Comparison of ENCODE assay signal across 20 cellular contexts in genomic region chr7:127208351-127208750, GRCh38. TPM values are rescaled to one million over a fixed set of nuclear protein-coding genes. Genes with fewer than 3 reads are reported as not detected.
DNase-seq lines count a peak whose midpoint lies in the region; ATAC-seq and TF ChIP-seq lines count a peak whose summit lies in the region.
"Had no signal": no experiment of that assay in that cellular context is flagged by ENCODE, and none has a peak within 500 bp of the region (broad histone marks: within the 10 kb centered on the region; RNA-seq: fewer than 3 reads in every experiment).

No MANE protein-coding gene starts in this region.

- intact Hi-C loops in thyroid gland (cut with DNase I) = no loop called here

- H3K9ac ChIP-seq in smooth muscle cell (ENCODE audit: low read depth) = no peak overlapping the region

- H3K36me3 ChIP-seq in smooth muscle cell (ENCODE audit: low read depth) = no peaks in the 10 kb centered on the region
- no peaks in the 10 kb centered on the region for H3K36me3 ChIP-seq in thyroid gland
- no peaks in the 10 kb centered on the region for H3K36me3 ChIP-seq in tibial nerve
- H3K36me3 ChIP-seq: HAP-1 had no signal

- TF ChIP-seq POLR2A in thyroid gland (IDR thresholded peaks at IDR 0.05) = no peak
- no peak for TF ChIP-seq POLR2A in tibial nerve (IDR thresholded peaks at IDR 0.05)

- DNase-seq in ACHN = peak; percentile 11
- DNase-seq in DMS79 treated with DMSO at 0.1 percent for 48 hours (lab: John Stamatoyannopoulos, UW) = peak; percentile 90
- DNase-seq in epithelial cell of proximal tubule (ENCODE audit: low read depth) = peak; percentile 13
- DNase-seq in smooth muscle cell (lab: John Stamatoyannopoulos, UW; ENCODE audit: unreplicated experiment) = no peak
- no peak for DNase-seq in left lobe of liver (ENCODE audit: low spot score)
- no peak for DNase-seq in thyroid gland
- no peak for DNase-seq in tibial nerve (ENCODE audit: low spot score in 2 of 2)
- DNase-seq: 8988T; C1 segment of cervical spinal cord; Calu3; CD4-positive, alpha-beta memory T cell; COR-L47; DMS53; EL; GF-D8; GOT3; HFFc6 had no signal

- H3K27me3 ChIP-seq in smooth muscle cell (ENCODE audit: low read depth) = no peaks in the 10 kb centered on the region
- no peaks in the 10 kb centered on the region for H3K27me3 ChIP-seq in thyroid gland
- no peaks in the 10 kb centered on the region for H3K27me3 ChIP-seq in tibial nerve

- peak overlapping the region; percentile 64 for H3K27ac ChIP-seq in smooth muscle cell (ENCODE audit: low read depth)
- no peak overlapping the region for H3K27ac ChIP-seq in thyroid gland
- no peak overlapping the region for H3K27ac ChIP-seq in tibial nerve
- H3K27ac ChIP-seq: A549 had no signal

- no peaks in the 10 kb centered on the region for H3K9me3 ChIP-seq in smooth muscle cell (replicated peaks; ENCODE audit: low read depth)
- H3K9me3 ChIP-seq in thyroid gland = no peaks in the 10 kb centered on the region
- no peaks in the 10 kb centered on the region for H3K9me3 ChIP-seq in tibial nerve
- H3K9me3 ChIP-seq: A549, HAP-1 had no signal

- ATAC-seq in left lobe of liver = no peak
- ATAC-seq: A549 had no signal

- no peaks in the 10 kb centered on the region for H3K79me2 ChIP-seq in smooth muscle cell (ENCODE audit: low read depth)

- no peaks in the 10 kb centered on the region for H4K20me1 ChIP-seq in smooth muscle cell (ENCODE audit: low read depth)

- TF ChIP-seq EP300 in tibial nerve (IDR thresholded peaks at IDR 0.05) = no peak

- no peak for TF ChIP-seq CTCF in epithelial cell of proximal tubule (conservative IDR thresholded peaks at IDR 0.05; ENCODE audit: low read depth, low read length)
- TF ChIP-seq CTCF in smooth muscle cell (IDR thresholded peaks at IDR 0.05; ENCODE audit: borderline replicate concordance, insufficient read depth, poor library complexity, severe bottlenecking) = no peak
- no peak for TF ChIP-seq CTCF in thyroid gland (IDR thresholded peaks at IDR 0.05)
- no peak for TF ChIP-seq CTCF in tibial nerve (IDR thresholded peaks at IDR 0.05)

- in situ Hi-C loops in ACHN (cut with HindIII; ENCODE audit: low pct_ligation_motif_present, low pct_unique_long_range_greater_than_20kb, low sequenced_read_pairs) = no loop called here

- peaks cover 7% of the 10 kb centered on the region for H3K4me1 ChIP-seq in smooth muscle cell (ENCODE audit: low read depth)
- no peaks in the 10 kb centered on the region for H3K4me1 ChIP-seq in thyroid gland
- no peaks in the 10 kb centered on the region for H3K4me1 ChIP-seq in tibial nerve
- H3K4me1 ChIP-seq: A549, HAP-1 had no signal

- H3K4me3 ChIP-seq in epithelial cell of proximal tubule (ENCODE audit: low read depth, low read length) (no peak overlapping the region), smooth muscle cell (no peak overlapping the region), thyroid gland (replicated peaks in 1 of 3) (no peak overlapping the region), tibial nerve (no peak overlapping the region)
- H3K4me3 ChIP-seq: A549, HAP-1 had no signal

- 64% methylated on average over 3 of the region's 3 CpGs for WGBS in smooth muscle cell (ENCODE audit: low lambda C conversion rate)
- 74 to 78% methylated on average over 3 of the region's 3 CpGs for WGBS in thyroid gland, 2 donors
- WGBS in tibial nerve, 2 donors = 74 to 83% methylated on average over 3 of the region's 3 CpGs

- no peaks in the 10 kb centered on the region for H3F3A ChIP-seq in smooth muscle cell (ENCODE audit: low read depth)

- no peak overlapping the region for H2AFZ ChIP-seq in smooth muscle cell (ENCODE audit: low read depth)

- H3K4me2 ChIP-seq in smooth muscle cell = peak overlapping the region; percentile 17
- H3K4me2 ChIP-seq: A549 had no signal

RNA-seq across cellular contexts. Expression of gene GRM8, which starts 44.4 kb away (rescaled TPM):
- not detected in 2 replicates for total RNA-seq in epithelial cell of proximal tubule
- total RNA-seq in smooth muscle cell = 20.5 and 31.3 TPM in 2 replicates
- polyA plus RNA-seq in smooth muscle cell = 8.9 and 9.8 TPM in 2 replicates
- 6.7 TPM for total RNA-seq in left lobe of liver
- 1 to 10 TPM in 3 of 4 donors, under 1 TPM in 1; 0.54 to 9.5 (median 4.8) TPM for total RNA-seq in thyroid gland
- total RNA-seq in tibial nerve = 1 to 10 TPM in 2 of 4 donors, under 1 TPM in 2; 0.59 to 1.5 (median 1.1) TPM
- total RNA-seq: CD4-positive, alpha-beta memory T cell; HFFc6 had no signal
- polyA plus RNA-seq: BJ; CD4-positive, alpha-beta memory T cell had no signal

Comparison
In these comparisons a context has a peak if more than half of its experiments do, and no peak if none do; other contexts are left out.
1. DNase-seq: peak in ACHN (single experiment), DMS79 treated with DMSO at 0.1 percent for 48 hours (single experiment) and epithelial cell of proximal tubule (single experiment); none in smooth muscle cell (single experiment), left lobe of liver (single experiment), thyroid gland (0 of 2) and tibial nerve (0 of 2).